Comparison of ENCODE assay signal across 19 cellular contexts in the genomic region with DNA sequence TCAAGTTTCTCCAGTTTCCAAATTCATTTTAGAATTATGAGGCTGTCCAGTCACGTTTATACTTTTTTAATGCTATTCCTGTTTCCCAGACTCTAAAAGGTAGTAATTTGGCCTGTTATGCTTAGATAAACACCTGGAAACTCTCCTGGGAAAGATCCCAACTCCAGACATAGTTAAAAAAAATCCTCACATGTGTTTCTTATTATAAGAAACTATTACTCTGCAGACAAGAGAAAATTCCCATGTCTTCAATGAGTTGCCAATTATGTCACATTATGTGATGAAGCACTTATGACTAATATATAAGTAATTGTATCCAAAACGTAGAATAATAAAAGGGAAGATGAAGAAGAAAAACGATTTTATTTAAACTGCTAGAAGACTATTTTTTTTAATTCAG.
"Had no signal": no experiment of that assay in that cellular context is flagged by ENCODE, and none has a peak within 500 bp of the region (broad histone marks: within the 10 kb centered on the region; RNA-seq: fewer than 3 reads in every experiment).

No MANE protein-coding gene starts in this region.

- H3K9ac ChIP-seq: neural progenitor cell had no signal

- H3K36me3 ChIP-seq: heart left ventricle, neural progenitor cell, pancreas, suprapubic skin had no signal

- ATAC-seq: activated CD8-positive, alpha-beta T cell treated with anti-CD3 and anti-CD28 coated beads, Interleukin-2, amount 10 ng/mL, durations not matched to agents 7 days and 5 days; esophagus mucosa; heart left ventricle; left ventricle myocardium superior; pancreas; WTC11 had no signal

- FAIRE-seq: frontal cortex, islet of Langerhans, pancreas had no signal

- H3K27ac ChIP-seq: heart left ventricle, neural progenitor cell, pancreas, suprapubic skin had no signal

- DNase-seq: activated CD4-positive, alpha-beta T cell treated with anti-CD3 and anti-CD28 coated beads for 48 hours; activated CD8-positive, alpha-beta memory T cell treated with anti-CD3 and anti-CD28 coated beads, Interleukin-2, amount 50 U/mL, for 48 hours; activated CD8-positive, alpha-beta T cell treated with anti-CD3 and anti-CD28 coated beads, Interleukin-2, amount 10 ng/mL, durations not matched to agents 7 days and 5 days; aorta; heart left ventricle; left ventricle myocardium superior; mesendoderm; pancreas; stimulated activated CD4-positive, alpha-beta T cell treated with anti-CD3 and anti-CD28 coated beads, Interleukin-12 subunit alpha, Interleukin-12 subunit beta, amount 100 ng/mL, for 4 hours; stimulated activated naive CD4-positive, alpha-beta T cell treated with Interleukin-2 at 50 U/mL for 16 hours had no signal

- H3K27me3 Mint-ChIP-seq: dendritic cell treated with granulocyte-macrophage colony-stimulating factor and Interleukin-4, amounts not matched to agents 40 ng/mL and 50 ng/mL, for 4 days had no signal

- H3K4me1 ChIP-seq: heart left ventricle, neural progenitor cell, suprapubic skin had no signal

- H3K9me3 ChIP-seq: heart left ventricle, pancreas, suprapubic skin had no signal

- H3K4me3 Mint-ChIP-seq: activated CD8-positive, alpha-beta T cell treated with anti-CD3 and anti-CD28 coated beads, Interleukin-2, amount 10 ng/mL, durations not matched to agents 7 days and 5 days; central memory CD8-positive, alpha-beta T cell; dendritic cell treated with granulocyte-macrophage colony-stimulating factor and Interleukin-4, amounts not matched to agents 40 ng/mL and 50 ng/mL, for 4 days; neural progenitor cell; type B pancreatic cell; WTC11 had no signal

- H3K9me3 Mint-ChIP-seq: central memory CD8-positive, alpha-beta T cell; dendritic cell treated with granulocyte-macrophage colony-stimulating factor and Interleukin-4, amounts not matched to agents 40 ng/mL and 50 ng/mL, for 4 days; neural progenitor cell; WTC11 had no signal

- H3K27me3 ChIP-seq: heart left ventricle, neural progenitor cell, pancreas, suprapubic skin had no signal

- H3K36me3 Mint-ChIP-seq: neural progenitor cell, type B pancreatic cell, WTC11 had no signal

- H3K4me1 Mint-ChIP-seq: central memory CD8-positive, alpha-beta T cell; neural progenitor cell; WTC11 had no signal

- H2AFZ ChIP-seq: neural progenitor cell had no signal

- H3K27ac Mint-ChIP-seq: activated CD8-positive, alpha-beta T cell treated with anti-CD3 and anti-CD28 coated beads, Interleukin-2, amount 10 ng/mL, durations not matched to agents 7 days and 5 days; dendritic cell treated with granulocyte-macrophage colony-stimulating factor and Interleukin-4, amounts not matched to agents 40 ng/mL and 50 ng/mL, for 4 days; neural progenitor cell; type B pancreatic cell; WTC11 had no signal

- H3K4me2 ChIP-seq: neural progenitor cell had no signal

- H3K4me3 ChIP-seq: heart left ventricle, neural progenitor cell, pancreas, suprapubic skin had no signal
